18 cellular contexts compared by ENCODE assay signal in genomic region chr1:59170659-59171058, GRCh38.
"Had no signal": no experiment of that assay in that cellular context is flagged by ENCODE, and none has a peak within 500 bp of the region (broad histone marks: within the 10 kb centered on the region; RNA-seq: fewer than 3 reads in every experiment).

No MANE protein-coding gene starts in this region.

- H3K4me2 ChIP-seq: SK-N-SH had no signal

- DNase-seq: KBM-7, MV-4-11, NCI-H1048, NCI-H1105, NCI-H1417, NCI-H1436 treated with DMSO at 0.1 percent for 48 hours, NCI-H1694, NCI-H187 treated with DMSO at 0.1 percent for 48 hours, NCI-H2029 treated with DMSO at 0.1 percent for 48 hours, NCI-H2171 treated with DMSO at 0.1 percent for 48 hours, NCI-H524, NCI-H526 treated with DMSO at 0.1 percent for 48 hours, NCI-H748 treated with DMSO at 0.1 percent for 48 hours, SHP77, SK-N-SH, SW 1271 had no signal

- H3K9me3 ChIP-seq: SK-N-SH had no signal

- FAIRE-seq: RCC 7860 had no signal

- H3K27ac ChIP-seq: RWPE1 had no signal

- H3K9me2 ChIP-seq: SK-N-SH had no signal
